35 cellular contexts compared by ENCODE assay signal in genomic region chr10:100939763-100940344, GRCh38. TPM values are rescaled to one million over a fixed set of nuclear protein-coding genes. Genes with fewer than 3 reads are reported as not detected.
A peak's percentile ranks its signal among the peaks of the same experiment; 100 is the strongest.
DNase-seq lines count a peak whose midpoint lies in the region; ATAC-seq, FAIRE-seq and TF ChIP-seq lines count a peak whose summit lies in the region.
"Had no signal": no experiment of that assay in that cellular context is flagged by ENCODE, and none has a peak within 500 bp of the region (broad histone marks: within the 10 kb centered on the region; RNA-seq: fewer than 3 reads in every experiment).

No MANE protein-coding gene starts in this region.

- no peaks in the 10 kb centered on the region for H3K27me3 ChIP-seq in AG04450 (ENCODE audit: control insufficient read depth, insufficient read depth, low read length)
- H3K27me3 ChIP-seq: esophagus squamous epithelium had no signal

- ATAC-seq in central memory CD8-positive, alpha-beta T cell (replicated peaks; ENCODE audit: extremely low read depth, poor library complexity, severe bottlenecking): no peak
- no peak for ATAC-seq in GM21360 (IDR thresholded peaks at IDR 0.05; ENCODE audit: unreplicated experiment)
- no peak for ATAC-seq in GM19397 (IDR thresholded peaks at IDR 0.05; ENCODE audit: unreplicated experiment)
- no peak for ATAC-seq in GM19035 (IDR thresholded peaks at IDR 0.05; ENCODE audit: unreplicated experiment)
- ATAC-seq: activated CD8-positive, alpha-beta T cell treated with anti-CD3 and anti-CD28 coated beads, Interleukin-2, amount 10 ng/mL, durations not matched to agents 7 days and 5 days; left ventricle myocardium superior; naive thymus-derived CD4-positive, alpha-beta T cell; SK-N-SH treated with all-trans-retinoic acid at 6 μM for 48 hours had no signal

- POLR2A ChIA-PET in AG04450 (lab: Yijun Ruan, JAX): interaction anchor here (0.7 to 1.3 kb wide), 2 partner anchors 26 to 99 kb away, joined by 3 read pairs; no protein-coding TSS in a partner anchor

- H3K4me1 Mint-ChIP-seq in central memory CD8-positive, alpha-beta T cell: peaks cover 10% of the 10 kb centered on the region
- H3K4me1 Mint-ChIP-seq: mesothelial cell of epicardium had no signal

- peak overlapping the region; percentile 20 for H3K27ac Mint-ChIP-seq in central memory CD8-positive, alpha-beta T cell (ENCODE audit: low read depth)
- H3K27ac Mint-ChIP-seq: activated CD8-positive, alpha-beta T cell treated with anti-CD3 and anti-CD28 coated beads, Interleukin-2, amount 10 ng/mL, durations not matched to agents 7 days and 5 days; activated naive CD8-positive, alpha-beta T cell; mesothelial cell of epicardium; naive thymus-derived CD4-positive, alpha-beta T cell; type B pancreatic cell had no signal

- TF ChIP-seq CTCF in AG04450 (IDR thresholded peaks at IDR 0.05; ENCODE audit: low read depth, low read length): no peak

- H3K9me3 Mint-ChIP-seq in central memory CD8-positive, alpha-beta T cell: no peaks in the 10 kb centered on the region
- H3K9me3 Mint-ChIP-seq: mesothelial cell of epicardium; naive thymus-derived CD4-positive, alpha-beta T cell; type B pancreatic cell had no signal

- peak overlapping the region; percentile 55 for H3K27ac ChIP-seq in AG04450 (ENCODE audit: low read depth, low read length)
- H3K27ac ChIP-seq: esophagus squamous epithelium had no signal

- DNase-seq in AG04450 (ENCODE audit: low read depth, low spot score): peak; percentile 16
- DNase-seq in HCEC 1CT: peak; percentile 40
- DNase-seq in central memory CD8-positive, alpha-beta T cell (ENCODE audit: low spot score in 2 of 2): no peak
- DNase-seq in stimulated activated CD4-positive, alpha-beta T cell treated with anti-CD3 and anti-CD28 coated beads, Interleukin-4, amount 100 ng/mL, for 1 hour: no peak
- DNase-seq: ACHN; activated CD4-positive, alpha-beta T cell treated with anti-CD3 and anti-CD28 coated beads for 1 hour; activated CD8-positive, alpha-beta T cell treated with anti-CD3 and anti-CD28 coated beads, Interleukin-2, amount 10 ng/mL, durations not matched to agents 7 days and 5 days; activated T-cell treated with anti-CD3 and anti-CD28 coated beads for 4 hours; C1 segment of cervical spinal cord; dermis blood vessel endothelial cell; DMS79; esophagus squamous epithelium; left ventricle myocardium superior; naive thymus-derived CD4-positive, alpha-beta T cell; NCI-H1105; NCI-H2081; NCI-H345; NCI-H774; occipital lobe; OCI-M1; stimulated activated CD4-positive, alpha-beta T cell treated with anti-CD3 and anti-CD28 coated beads, Interleukin-2, amount 100 ng/mL, for 24 hours; T-helper 2 cell had no signal

- peak; percentile 64 for FAIRE-seq in islet of Langerhans (lab: Jason Lieb, UNC)
- FAIRE-seq: astrocyte, endometrium, H54, keratinocyte had no signal

- H3K27me3 Mint-ChIP-seq in central memory CD8-positive, alpha-beta T cell: no peaks in the 10 kb centered on the region
- H3K27me3 Mint-ChIP-seq: activated naive CD8-positive, alpha-beta T cell; naive thymus-derived CD4-positive, alpha-beta T cell; type B pancreatic cell had no signal

- H3K4me3 ChIP-seq in AG04450 (ENCODE audit: low read depth, low read length): no peak overlapping the region
- H3K4me3 ChIP-seq: esophagus squamous epithelium, smooth muscle cell had no signal

- no peak overlapping the region for H3K4me3 Mint-ChIP-seq in central memory CD8-positive, alpha-beta T cell
- H3K4me3 Mint-ChIP-seq: activated CD8-positive, alpha-beta T cell treated with anti-CD3 and anti-CD28 coated beads, Interleukin-2, amount 10 ng/mL, durations not matched to agents 7 days and 5 days; activated naive CD8-positive, alpha-beta T cell; mesothelial cell of epicardium; naive thymus-derived CD4-positive, alpha-beta T cell; type B pancreatic cell had no signal

- CTCF ChIA-PET in AG04450 (lab: Charles Lee): no interaction called here

- no peaks in the 10 kb centered on the region for H3K9me3 ChIP-seq in AG04450 (ENCODE audit: control insufficient read depth, insufficient read depth, low read length)
- H3K9me3 ChIP-seq: esophagus squamous epithelium had no signal

- H3K36me3 Mint-ChIP-seq in central memory CD8-positive, alpha-beta T cell (ENCODE audit: insufficient read depth): peaks cover 57% of the 10 kb centered on the region

RNA-seq across cellular contexts. Expression of gene SLF2, which starts 27.1 kb away (rescaled TPM):
- polyA plus RNA-seq in AG04450 (2011; rRNA removed): 15.0 and 19.0 TPM in 2 replicates
- 22.9 and 38.0 TPM in 2 replicates for polyA minus RNA-seq in AG04450 (2011; rRNA and poly(A)+ RNA removed)

RNA-seq across cellular contexts. Expression of gene SEMA4G, which starts 29.4 kb away (rescaled TPM):
- 10.5 and 14.4 TPM in 2 replicates for polyA plus RNA-seq in AG04450 (2011; rRNA removed)
- 13.0 and 17.4 TPM in 2 replicates for polyA minus RNA-seq in AG04450 (2011; rRNA and poly(A)+ RNA removed)

RNA-seq across cellular contexts. Expression of gene MRPL43, which starts 47.4 kb away (rescaled TPM):
- 72.3 and 88.0 TPM in 2 replicates for polyA plus RNA-seq in AG04450 (2011; rRNA removed)
- 14.0 and 20.0 TPM in 2 replicates for polyA minus RNA-seq in AG04450 (2011; rRNA and poly(A)+ RNA removed)

RNA-seq across cellular contexts. Expression of gene TWNK, which starts 47.5 kb away (rescaled TPM):
- polyA plus RNA-seq in AG04450 (2011; rRNA removed): 4.3 and 6.9 TPM in 2 replicates
- polyA minus RNA-seq in AG04450 (2011; rRNA and poly(A)+ RNA removed): 5.5 and 7.8 TPM in 2 replicates

RNA-seq across cellular contexts. Expression of gene LZTS2, which starts 59.8 kb away (rescaled TPM):
- 33.3 and 54.3 TPM in 2 replicates for polyA plus RNA-seq in AG04450 (2011; rRNA removed)
- polyA minus RNA-seq in AG04450 (2011; rRNA and poly(A)+ RNA removed): 37.5 and 58.6 TPM in 2 replicates

Comparison
In these comparisons a context has a peak if more than half of its experiments do, and no peak if none do; other contexts are left out.
1. DNase-seq: peak in AG04450 (single experiment) and HCEC 1CT (single experiment); none in central memory CD8-positive, alpha-beta T cell (0 of 2) and stimulated activated CD4-positive, alpha-beta T cell treated with anti-CD3 and anti-CD28 coated beads, Interleukin-4, amount 100 ng/mL, for 1 hour (single experiment).